1 cellular context compared by ENCODE assay signal in the genomic region with DNA sequence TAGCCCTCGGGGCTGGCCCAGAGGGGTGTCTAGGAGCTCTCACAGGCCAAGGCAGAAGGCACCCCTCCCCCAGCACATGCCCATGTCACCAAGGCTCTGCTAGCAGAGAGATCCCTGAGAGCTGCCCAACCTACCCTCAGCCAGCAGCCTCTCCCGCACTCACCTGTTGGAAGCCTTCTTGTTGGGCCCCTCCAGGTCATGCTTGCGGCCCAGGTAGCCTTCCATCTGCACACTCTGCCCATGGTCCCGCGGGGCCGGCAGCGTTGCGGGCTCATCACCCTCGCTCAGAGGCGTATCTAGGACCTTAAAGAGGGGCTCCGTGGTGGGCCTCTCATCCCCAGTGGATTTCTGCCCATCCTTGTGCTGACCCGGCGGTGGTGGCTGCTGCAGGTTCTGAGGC.
TF ChIP-seq lines count a peak whose summit lies in the region.

No MANE protein-coding gene starts in this region.

TF ChIP-seq in HCT116, 20 proteins besides CTCF, POLR2A, EP300 and RAD21:
- TF ChIP-seq, protein P1, sequence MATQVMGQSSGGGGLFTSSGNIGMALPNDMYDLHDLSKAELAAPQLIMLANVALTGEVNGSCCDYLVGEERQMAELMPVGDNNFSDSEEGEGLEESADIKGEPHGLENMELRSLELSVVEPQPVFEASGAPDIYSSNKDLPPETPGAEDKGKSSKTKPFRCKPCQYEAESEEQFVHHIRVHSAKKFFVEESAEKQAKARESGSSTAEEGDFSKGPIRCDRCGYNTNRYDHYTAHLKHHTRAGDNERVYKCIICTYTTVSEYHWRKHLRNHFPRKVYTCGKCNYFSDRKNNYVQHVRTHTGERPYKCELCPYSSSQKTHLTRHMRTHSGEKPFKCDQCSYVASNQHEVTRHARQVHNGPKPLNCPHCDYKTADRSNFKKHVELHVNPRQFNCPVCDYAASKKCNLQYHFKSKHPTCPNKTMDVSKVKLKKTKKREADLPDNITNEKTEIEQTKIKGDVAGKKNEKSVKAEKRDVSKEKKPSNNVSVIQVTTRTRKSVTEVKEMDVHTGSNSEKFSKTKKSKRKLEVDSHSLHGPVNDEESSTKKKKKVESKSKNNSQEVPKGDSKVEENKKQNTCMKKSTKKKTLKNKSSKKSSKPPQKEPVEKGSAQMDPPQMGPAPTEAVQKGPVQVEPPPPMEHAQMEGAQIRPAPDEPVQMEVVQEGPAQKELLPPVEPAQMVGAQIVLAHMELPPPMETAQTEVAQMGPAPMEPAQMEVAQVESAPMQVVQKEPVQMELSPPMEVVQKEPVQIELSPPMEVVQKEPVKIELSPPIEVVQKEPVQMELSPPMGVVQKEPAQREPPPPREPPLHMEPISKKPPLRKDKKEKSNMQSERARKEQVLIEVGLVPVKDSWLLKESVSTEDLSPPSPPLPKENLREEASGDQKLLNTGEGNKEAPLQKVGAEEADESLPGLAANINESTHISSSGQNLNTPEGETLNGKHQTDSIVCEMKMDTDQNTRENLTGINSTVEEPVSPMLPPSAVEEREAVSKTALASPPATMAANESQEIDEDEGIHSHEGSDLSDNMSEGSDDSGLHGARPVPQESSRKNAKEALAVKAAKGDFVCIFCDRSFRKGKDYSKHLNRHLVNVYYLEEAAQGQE (IDR thresholded peaks at IDR 0.05; ENCODE audit: low read depth), result no peak
- TF ChIP-seq YY1 (IDR thresholded peaks at IDR 0.05; ENCODE audit: extremely low read depth, insufficient replicate concordance, low read depth, low read length), result no peak
- TF ChIP-seq CBX3 (IDR thresholded peaks at IDR 0.05; ENCODE audit: low read depth), result no peak
- TF ChIP-seq CEBPB (IDR thresholded peaks at IDR 0.05; ENCODE audit: low read depth), result no peak
